In the genomic region with DNA sequence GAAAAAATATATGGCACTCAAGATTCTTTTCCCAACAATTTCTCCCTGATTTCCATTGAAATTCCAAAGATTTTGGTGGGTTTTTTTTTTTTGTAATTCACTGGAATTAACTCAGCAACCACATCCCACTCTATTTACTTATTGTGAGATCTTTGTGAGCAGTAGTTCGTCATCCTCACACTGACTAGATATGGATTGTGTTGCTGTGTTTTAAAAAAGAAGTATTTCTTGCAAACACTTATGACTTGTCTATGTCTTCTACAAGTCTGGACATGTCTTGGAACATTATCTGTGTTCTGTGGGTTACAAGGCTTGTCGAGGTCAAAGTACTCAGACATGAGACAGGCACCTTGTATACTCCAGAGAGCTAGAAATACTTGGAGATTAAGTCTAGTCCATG, we compare ENCODE assay signal across 15 cellular contexts. TPM values are rescaled to one million over a fixed set of nuclear protein-coding genes. Genes with fewer than 3 reads are reported as not detected.
DNase-seq lines count a peak whose midpoint lies in the region; ATAC-seq and TF ChIP-seq lines count a peak whose summit lies in the region.
"Had no signal": no experiment of that assay in that cellular context is flagged by ENCODE, and none has a peak within 500 bp of the region (broad histone marks: within the 10 kb centered on the region; RNA-seq: fewer than 3 reads in every experiment).

No MANE protein-coding gene starts in this region.

- H2BK15ac ChIP-seq in H9 (ENCODE audit: low read depth, low read length) (no peak overlapping the region), neuronal stem cell (ENCODE audit: low read length) (no peak overlapping the region)

- H3K9ac ChIP-seq in DND-41 (ENCODE audit: low read depth, low read length): no peak overlapping the region
- H3K9ac ChIP-seq in H9 (ENCODE audit: extremely low read depth, insufficient read length, low read length): no peak overlapping the region
- H3K9ac ChIP-seq in PC-3 (ENCODE audit: low read length): no peak overlapping the region
- no peak overlapping the region for H3K9ac ChIP-seq in neuronal stem cell (ENCODE audit: low read depth, low read length, poor library complexity)

- H2BK12ac ChIP-seq in H9 (ENCODE audit: insufficient read length, low read depth, low read length): no peak overlapping the region
- H2BK12ac ChIP-seq in neuronal stem cell (ENCODE audit: low read length): no peak overlapping the region

- no peak overlapping the region for H3K14ac ChIP-seq in H9 (ENCODE audit: insufficient read depth, low read length)
- H3K14ac ChIP-seq in neuronal stem cell (ENCODE audit: low read length): no peak overlapping the region

- H2BK5ac ChIP-seq in H9 (ENCODE audit: insufficient read length, low read length): no peak overlapping the region
- no peak overlapping the region for H2BK5ac ChIP-seq in neuronal stem cell (ENCODE audit: low read length)

- no peak for TF ChIP-seq POLR2A in NB4 (IDR thresholded peaks at IDR 0.05; ENCODE audit: extremely low read depth, insufficient read length)

- H3K4ac ChIP-seq in H9 (ENCODE audit: low read depth, low read length) (no peak overlapping the region), neuronal stem cell (ENCODE audit: low read length) (no peak overlapping the region)

- H2BK20ac ChIP-seq in H9 (ENCODE audit: low read depth, low read length, poor library complexity, severe bottlenecking): no peak overlapping the region

- H3K23me2 ChIP-seq in H9 (ENCODE audit: insufficient read length, low read depth, low read length, poor library complexity, severe bottlenecking): no peaks in the 10 kb centered on the region

- no peak overlapping the region for H3K27ac Mint-ChIP-seq in H9
- no peak overlapping the region for H3K27ac Mint-ChIP-seq in activated CD8-positive, alpha-beta memory T cell treated with anti-CD3 and anti-CD28 coated beads, Interleukin-2, amount 10 ng/mL, durations not matched to agents 7 days and 5 days
- H3K27ac Mint-ChIP-seq: activated CD8-positive, alpha-beta T cell treated with anti-CD3 and anti-CD28 coated beads, Interleukin-2, amount 10 ng/mL, durations not matched to agents 7 days and 5 days; activated naive CD8-positive, alpha-beta T cell had no signal

- no peak for TF ChIP-seq CTCF in DND-41 (IDR thresholded peaks at IDR 0.05; ENCODE audit: borderline replicate concordance, extremely low read depth, low read length, poor library complexity, severe bottlenecking)
- no peak for TF ChIP-seq CTCF in H9 (conservative IDR thresholded peaks at IDR 0.05)
- no peak for TF ChIP-seq CTCF in NB4 (IDR thresholded peaks at IDR 0.05; ENCODE audit: low read depth, low read length)
- no peak for TF ChIP-seq CTCF in fibroblast of mammary gland (conservative IDR thresholded peaks at IDR 0.05; ENCODE audit: control insufficient read depth, insufficient read depth, low read depth, low read length)
- no peak for TF ChIP-seq CTCF in right atrium auricular region (IDR thresholded peaks at IDR 0.05)
- TF ChIP-seq CTCF in PC-3 (conservative IDR thresholded peaks at IDR 0.05; ENCODE audit: low read depth, low read length): no peak

- no peaks in the 10 kb centered on the region for H3K9me3 Mint-ChIP-seq in H9
- H3K9me3 Mint-ChIP-seq in activated CD8-positive, alpha-beta memory T cell treated with anti-CD3 and anti-CD28 coated beads, Interleukin-2, amount 10 ng/mL, durations not matched to agents 7 days and 5 days (ENCODE audit: low read depth): no peaks in the 10 kb centered on the region

- H3K9me3 ChIP-seq in DND-41 (ENCODE audit: insufficient read depth, low read length, severe bottlenecking): no peaks in the 10 kb centered on the region
- H3K9me3 ChIP-seq in H9 (ENCODE audit: control insufficient read depth, low read depth, low read length): no peaks in the 10 kb centered on the region
- H3K9me3 ChIP-seq in right atrium auricular region: no peaks in the 10 kb centered on the region
- H3K9me3 ChIP-seq in PC-3 (ENCODE audit: low read length): no peaks in the 10 kb centered on the region
- no peaks in the 10 kb centered on the region for H3K9me3 ChIP-seq in neuronal stem cell (replicated peaks in 1 of 2; ENCODE audit: control insufficient read depth in 2 of 2, insufficient read depth in 1 of 2, low read depth in 1 of 2, low read length in 2 of 2)
- H3K9me3 ChIP-seq: left lung, neutrophil had no signal

- no peaks in the 10 kb centered on the region for H3K4me1 ChIP-seq in DND-41 (ENCODE audit: insufficient read depth, low read length)
- H3K4me1 ChIP-seq in H9 (ENCODE audit: insufficient read depth, low read length): no peaks in the 10 kb centered on the region
- no peaks in the 10 kb centered on the region for H3K4me1 ChIP-seq in right atrium auricular region
- H3K4me1 ChIP-seq in PC-3 (ENCODE audit: insufficient read depth, low read length): peaks cover 19% of the 10 kb centered on the region
- peaks cover 3% of the 10 kb centered on the region in 2 donors for H3K4me1 ChIP-seq in neuronal stem cell (ENCODE audit: control insufficient read depth in 2 of 2, insufficient read depth in 1 of 2, low read depth in 1 of 2, low read length in 2 of 2)

- intact Hi-C loops in PC-3 (cut with micrococcal nuclease): no loop called here

- no peaks in the 10 kb centered on the region for H3K36me3 ChIP-seq in DND-41 (ENCODE audit: insufficient read depth, low read length)
- H3K36me3 ChIP-seq in right atrium auricular region: no peaks in the 10 kb centered on the region
- H3K36me3 ChIP-seq in PC-3 (ENCODE audit: low read depth, low read length): no peaks in the 10 kb centered on the region
- peaks cover 0 to 1% of the 10 kb centered on the region in 2 donors for H3K36me3 ChIP-seq in neuronal stem cell (replicated peaks in 1 of 2; ENCODE audit: control insufficient read depth in 2 of 2, insufficient read depth in 2 of 2, low read length in 2 of 2)
- H3K36me3 ChIP-seq: left lung, neutrophil had no signal

- no TSS peak for BruUV-seq in PC-3 (replicated peaks; lab: Mats Ljungman, UMichigan)

- H3K79me2 ChIP-seq in DND-41 (ENCODE audit: insufficient read depth, low read length) (no peaks in the 10 kb centered on the region), H9 (ENCODE audit: insufficient read depth, low read length) (no peaks in the 10 kb centered on the region), PC-3 (ENCODE audit: low read length) (no peaks in the 10 kb centered on the region)

- H3K4me1 Mint-ChIP-seq in H9: peaks cover 16 to 18% of the 10 kb centered on the region in 2 experiments
- H3K4me1 Mint-ChIP-seq in activated CD8-positive, alpha-beta memory T cell treated with anti-CD3 and anti-CD28 coated beads, Interleukin-2, amount 10 ng/mL, durations not matched to agents 7 days and 5 days: no peaks in the 10 kb centered on the region

- no peak overlapping the region for H3K4me3 ChIP-seq in DND-41 (ENCODE audit: low read depth in 1 of 2, low read length in 2 of 2)
- H3K4me3 ChIP-seq in NB4 (ENCODE audit: low read depth, low read length): no peak overlapping the region
- no peak overlapping the region for H3K4me3 ChIP-seq in fibroblast of mammary gland (ENCODE audit: control insufficient read depth, low read depth, low read length)
- no peak overlapping the region for H3K4me3 ChIP-seq in right atrium auricular region
- no peak overlapping the region for H3K4me3 ChIP-seq in PC-3 (ENCODE audit: low read length)
- H3K4me3 ChIP-seq in neuronal stem cell (ENCODE audit: low read length in 2 of 2): no peak overlapping the region
- H3K4me3 ChIP-seq: left lung had no signal

- CTCF ChIA-PET in PC-3 (lab: Charles Lee): no interaction called here
- CTCF ChIA-PET in activated CD8-positive, alpha-beta memory T cell treated with anti-CD3 and anti-CD28 coated beads, Interleukin-2, amount 10 ng/mL, durations not matched to agents 7 days and 5 days (lab: Charles Lee): no interaction called here

- H3K56ac ChIP-seq in H9 (ENCODE audit: insufficient read length, low read depth, low read length): no peak overlapping the region

- H4K5ac ChIP-seq in H9 (ENCODE audit: insufficient read length, low read depth, low read length): no peak overlapping the region

- H3K9me2 ChIP-seq in PC-3 (replicated peaks; ENCODE audit: low read length): no peaks in the 10 kb centered on the region

- H3K4me2 ChIP-seq in DND-41 (ENCODE audit: insufficient read depth, low read length): no peak overlapping the region
- H3K4me2 ChIP-seq in H9 (ENCODE audit: insufficient read depth, insufficient read length, low read length): no peak overlapping the region
- no peak overlapping the region for H3K4me2 ChIP-seq in PC-3 (ENCODE audit: low read length)
- no peak overlapping the region for H3K4me2 ChIP-seq in neuronal stem cell (ENCODE audit: insufficient read depth, low read length, poor library complexity, severe bottlenecking)

- H3K23ac ChIP-seq in H9 (ENCODE audit: insufficient read length, low read depth, low read length) (no peak overlapping the region), neuronal stem cell (ENCODE audit: low read depth, low read length, poor library complexity) (no peak overlapping the region)

- H3K18ac ChIP-seq in H9 (ENCODE audit: insufficient read length, low read depth, low read length) (no peak overlapping the region), neuronal stem cell (ENCODE audit: low read length) (no peak overlapping the region)

- no peak overlapping the region for H3K4me3 Mint-ChIP-seq in H9
- no peak overlapping the region for H3K4me3 Mint-ChIP-seq in activated CD8-positive, alpha-beta memory T cell treated with anti-CD3 and anti-CD28 coated beads, Interleukin-2, amount 10 ng/mL, durations not matched to agents 7 days and 5 days
- H3K4me3 Mint-ChIP-seq: activated CD8-positive, alpha-beta T cell treated with anti-CD3 and anti-CD28 coated beads, Interleukin-2, amount 10 ng/mL, durations not matched to agents 7 days and 5 days; activated naive CD8-positive, alpha-beta T cell had no signal

- no peak overlapping the region for H2AFZ ChIP-seq in DND-41 (ENCODE audit: low read depth, low read length)
- no peak overlapping the region for H2AFZ ChIP-seq in H9 (ENCODE audit: low read length)
- no peak overlapping the region for H2AFZ ChIP-seq in PC-3 (ENCODE audit: low read length)
- H2AFZ ChIP-seq in neuronal stem cell (ENCODE audit: low read length): no peak overlapping the region

- H2BK120ac ChIP-seq in H9 (ENCODE audit: low read depth, low read length, poor library complexity, severe bottlenecking) (no peak overlapping the region), neuronal stem cell (ENCODE audit: low read depth, low read length) (no peak overlapping the region)

- no peaks in the 10 kb centered on the region for H3F3A ChIP-seq in PC-3 (ENCODE audit: low read length, unreplicated experiment)

- no peak overlapping the region for H4K91ac ChIP-seq in H9 (ENCODE audit: insufficient read length, low read depth, low read length)
- H4K91ac ChIP-seq in neuronal stem cell (ENCODE audit: low read depth, low read length, poor library complexity): no peak overlapping the region

- WGBS in H9 (ENCODE audit: extremely low coverage, insufficient read length, low lambda C conversion rate): no CpG with 5 or more reads among the region's 2 CpGs
- no CpG with 5 or more reads among the region's 2 CpGs for WGBS in neuronal stem cell (ENCODE audit: extremely low coverage in 2 of 2, insufficient read length in 2 of 2, insufficient replicate concordance in 1 of 2), 2 donors

- no peaks in the 10 kb centered on the region; a peak in 1 of 7 replicates for H3K36me3 Mint-ChIP-seq in H9 (ENCODE audit: insufficient read depth in 1 of 3, low read depth in 3 of 3)
- no peaks in the 10 kb centered on the region for H3K36me3 Mint-ChIP-seq in activated CD8-positive, alpha-beta memory T cell treated with anti-CD3 and anti-CD28 coated beads, Interleukin-2, amount 10 ng/mL, durations not matched to agents 7 days and 5 days
- H3K36me3 Mint-ChIP-seq: activated naive CD8-positive, alpha-beta T cell had no signal

- H3K27ac ChIP-seq in DND-41 (ENCODE audit: low read length) (no peak overlapping the region), H9 (ENCODE audit: insufficient read length, low read depth, low read length) (no peak overlapping the region), right atrium auricular region (no peak overlapping the region), PC-3 (ENCODE audit: low read length) (no peak overlapping the region), neuronal stem cell (replicated peaks; ENCODE audit: low read length) (no peak overlapping the region)
- H3K27ac ChIP-seq: left lung, neutrophil had no signal

- H3K27me3 ChIP-seq in DND-41 (ENCODE audit: insufficient read depth, low read length, poor library complexity) (no peaks in the 10 kb centered on the region), H9 (ENCODE audit: insufficient read depth, low read length) (peaks cover 2% of the 10 kb centered on the region; the same call in 1 of the 2 replicates), right atrium auricular region (no peaks in the 10 kb centered on the region), PC-3 (ENCODE audit: low read length) (no peaks in the 10 kb centered on the region), neuronal stem cell (ENCODE audit: control insufficient read depth in 3 of 3, insufficient read depth in 3 of 3, low read depth in 1 of 3, low read length in 3 of 3) (no peaks in the 10 kb centered on the region)
- H3K27me3 ChIP-seq: neutrophil had no signal

- H2AK5ac ChIP-seq in H9 (ENCODE audit: insufficient read length, low read length) (no peak overlapping the region), neuronal stem cell (ENCODE audit: low read depth, low read length) (no peak overlapping the region)

- H3T11ph ChIP-seq in H9 (ENCODE audit: low read length): peak overlapping the region; percentile 36

- no peak for DNase-seq in DND-41
- no peak for DNase-seq in H9
- peak; percentile 38 for DNase-seq in NB4 (ENCODE audit: low read depth)
- peak; percentile 64 for DNase-seq in fibroblast of mammary gland (ENCODE audit: low read depth)
- DNase-seq in right atrium auricular region (ENCODE audit: low spot score): no peak
- no peak for DNase-seq in PC-3
- no peak for DNase-seq in neuronal stem cell (ENCODE audit: low spot score)
- DNase-seq in activated CD8-positive, alpha-beta memory T cell treated with anti-CD3 and anti-CD28 coated beads, Interleukin-2, amount 10 ng/mL, durations not matched to agents 7 days and 5 days: no peak
- DNase-seq: activated CD8-positive, alpha-beta T cell treated with anti-CD3 and anti-CD28 coated beads, Interleukin-2, amount 10 ng/mL, durations not matched to agents 7 days and 5 days; head of caudate nucleus; left lung; NCI-H2081 treated with DMSO at 0.1 percent for 48 hours; stimulated activated CD4-positive, alpha-beta T cell treated with anti-CD3 and anti-CD28 coated beads, Interleukin-15, amount 100 ng/mL, for 24 hours had no signal

- H4K20me1 ChIP-seq in DND-41 (ENCODE audit: insufficient read depth, low read length): no peaks in the 10 kb centered on the region
- H4K20me1 ChIP-seq in H9 (ENCODE audit: control insufficient read depth, insufficient read depth, insufficient read length): no peaks in the 10 kb centered on the region
- H4K20me1 ChIP-seq in PC-3 (ENCODE audit: low read length): no peaks in the 10 kb centered on the region

- H4K8ac ChIP-seq in H9 (replicated peaks; ENCODE audit: insufficient read length, low read depth, low read length): no peak overlapping the region
- no peak overlapping the region for H4K8ac ChIP-seq in neuronal stem cell (ENCODE audit: low read depth, low read length)

- peaks cover 8% of the 10 kb centered on the region for H3K27me3 Mint-ChIP-seq in H9 (ENCODE audit: low read depth)
- peaks cover 12% of the 10 kb centered on the region for H3K27me3 Mint-ChIP-seq in activated CD8-positive, alpha-beta memory T cell treated with anti-CD3 and anti-CD28 coated beads, Interleukin-2, amount 10 ng/mL, durations not matched to agents 7 days and 5 days
- H3K27me3 Mint-ChIP-seq: activated naive CD8-positive, alpha-beta T cell had no signal

- H3K79me1 ChIP-seq in H9 (ENCODE audit: insufficient read depth, low read depth, low read length, poor library complexity, severe bottlenecking): no peaks in the 10 kb centered on the region
- H3K79me1 ChIP-seq in neuronal stem cell (ENCODE audit: low read depth, low read length): no peaks in the 10 kb centered on the region

- POLR2A ChIA-PET in PC-3 (lab: Charles Lee; ENCODE audit: unreplicated experiment): no interaction called here

- ATAC-seq in DND-41 (ENCODE audit: insufficient read depth, low read depth): peak; percentile 33; the same call in 1 of the 3 replicates
- no peak for ATAC-seq in PC-3
- ATAC-seq in activated CD8-positive, alpha-beta memory T cell treated with anti-CD3 and anti-CD28 coated beads, Interleukin-2, amount 10 ng/mL, durations not matched to agents 7 days and 5 days: no peak
- ATAC-seq: activated CD8-positive, alpha-beta T cell treated with anti-CD3 and anti-CD28 coated beads, Interleukin-2, amount 10 ng/mL, durations not matched to agents 7 days and 5 days; left lung had no signal

RNA-seq across cellular contexts. Expression of a gene that starts 7.3 kb away (rescaled TPM):
- total RNA-seq in H9 (2021): 1.4 and 1.6 TPM in 2 replicates
- 10 to 100 TPM; 21.1 to 22.0 TPM for total RNA-seq in right atrium auricular region
- 5.6 and 6.4 TPM in 2 replicates for total RNA-seq in PC-3 (2014; rRNA removed)
- 0.95 TPM for polyA plus RNA-seq in neuronal stem cell (2013, experiment 1 of 2)
- polyA plus RNA-seq in neuronal stem cell (2013, experiment 2 of 2): 1.1 TPM
- total RNA-seq in activated CD8-positive, alpha-beta memory T cell treated with anti-CD3 and anti-CD28 coated beads, Interleukin-2, amount 10 ng/mL, durations not matched to agents 7 days and 5 days: 1 to 10 TPM; 1.5 to 3.7 TPM

Comparison
In these comparisons a context has a peak if more than half of its experiments do, and no peak if none do; other contexts are left out.
1. DNase-seq: peak in NB4 (single experiment) and fibroblast of mammary gland (single experiment); none in DND-41 (single experiment), H9 (single experiment), right atrium auricular region (single experiment), PC-3 (single experiment), neuronal stem cell (single experiment) and activated CD8-positive, alpha-beta memory T cell treated with anti-CD3 and anti-CD28 coated beads, Interleukin-2, amount 10 ng/mL, durations not matched to agents 7 days and 5 days (single experiment).